In genomic region chr16:75565640-75566039, GRCh38 we compare ENCODE assay signal across 8 cellular contexts. TPM values are rescaled to one million over a fixed set of nuclear protein-coding genes. Genes with fewer than 3 reads are reported as not detected.
DNase-seq lines count a peak whose midpoint lies in the region; ATAC-seq and TF ChIP-seq lines count a peak whose summit lies in the region.

No MANE protein-coding gene starts in this region.

- WGBS in liver, result 14% methylated on average over 15 of the region's 15 CpGs
- 18% methylated on average over 15 of the region's 15 CpGs for WGBS in urinary bladder

- H3K4me3 ChIP-seq in liver (ENCODE audit: low read depth in 1 of 3, low read length in 3 of 3), result peak overlapping the region; percentile 69 to 95 (median 93)
- peak overlapping the region; percentile 91 for H3K4me3 ChIP-seq in urinary bladder (ENCODE audit: low read depth, low read length)

- H3K4me1 ChIP-seq in liver (ENCODE audit: control insufficient read depth in 4 of 4, insufficient read depth in 4 of 4, low read length in 3 of 4) (peaks cover 0 to 26% (median 18%) of the 10 kb centered on the region in 4 donors), urinary bladder (ENCODE audit: insufficient read depth) (no peaks in the 10 kb centered on the region)

- no peaks in the 10 kb centered on the region for H3K27me3 ChIP-seq in liver (ENCODE audit: control insufficient read depth in 4 of 4, insufficient read depth in 4 of 4, low read length in 3 of 4)

- TF ChIP-seq RAD21 in liver (IDR thresholded peaks at IDR 0.05), result no peak

- DNase-seq in NCI-H2171 (lab: John Stamatoyannopoulos, UW) (no peak), LoVo (ENCODE audit: low spot score) (no peak), NCI-H2081 (lab: John Stamatoyannopoulos, UW) (no peak)

- H3K9me3 ChIP-seq in liver (ENCODE audit: control insufficient read depth in 4 of 4, low read length in 3 of 4), result no peaks in the 10 kb centered on the region

- no peak for TF ChIP-seq CTCF in liver (IDR thresholded peaks at IDR 0.05; ENCODE audit: low read depth, low read length, missing input control)

- H3K36me3 ChIP-seq in liver (ENCODE audit: control insufficient read depth in 4 of 4, insufficient read depth in 3 of 4, low read depth in 1 of 4, low read length in 3 of 4) (peaks cover 9 to 24% (median 22%) of the 10 kb centered on the region in 4 donors), urinary bladder (ENCODE audit: insufficient read depth) (no peaks in the 10 kb centered on the region)

- H3K27ac ChIP-seq in angular gyrus (ENCODE audit: low read depth, low read length), result peak overlapping the region; percentile 87
- peak overlapping the region in 1 of 2 donors; percentile 78 for H3K27ac ChIP-seq in liver (ENCODE audit: low read depth in 1 of 2, low read length in 2 of 2)
- peak overlapping the region; percentile 49 for H3K27ac ChIP-seq in urinary bladder (ENCODE audit: low read depth)

- ATAC-seq in GM18867 (IDR thresholded peaks at IDR 0.05; ENCODE audit: unreplicated experiment) (peak; percentile 2), HG03066 (IDR thresholded peaks at IDR 0.05; ENCODE audit: low read depth, unreplicated experiment) (peak; percentile 7)

- peak overlapping the region in 1 of 2 donors; percentile 56 for H3K9ac ChIP-seq in liver (ENCODE audit: low read depth in 1 of 2, low read length in 2 of 2)

TF ChIP-seq in liver, 16 proteins besides CTCF, POLR2A, EP300 and RAD21:
- no peak for TF ChIP-seq FOXA1 (IDR thresholded peaks at IDR 0.05)
- TF ChIP-seq, protein P1, sequence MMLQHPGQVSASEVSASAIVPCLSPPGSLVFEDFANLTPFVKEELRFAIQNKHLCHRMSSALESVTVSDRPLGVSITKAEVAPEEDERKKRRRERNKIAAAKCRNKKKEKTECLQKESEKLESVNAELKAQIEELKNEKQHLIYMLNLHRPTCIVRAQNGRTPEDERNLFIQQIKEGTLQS (IDR thresholded peaks at IDR 0.05), result no peak
- no peak for TF ChIP-seq NR2F2 (IDR thresholded peaks at IDR 0.05)
- TF ChIP-seq EGR1 (IDR thresholded peaks at IDR 0.05; ENCODE audit: low read depth in 2 of 2), result no peak
- TF ChIP-seq, protein P2, sequence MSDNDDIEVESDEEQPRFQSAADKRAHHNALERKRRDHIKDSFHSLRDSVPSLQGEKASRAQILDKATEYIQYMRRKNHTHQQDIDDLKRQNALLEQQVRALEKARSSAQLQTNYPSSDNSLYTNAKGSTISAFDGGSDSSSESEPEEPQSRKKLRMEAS (IDR thresholded peaks at IDR 0.05), result no peak
- no peak for TF ChIP-seq RXRA (IDR thresholded peaks at IDR 0.05)
- no peak for TF ChIP-seq YY1 (IDR thresholded peaks at IDR 0.05)
- no peak for TF ChIP-seq FOXA2 (IDR thresholded peaks at IDR 0.05)
- TF ChIP-seq, protein P3, sequence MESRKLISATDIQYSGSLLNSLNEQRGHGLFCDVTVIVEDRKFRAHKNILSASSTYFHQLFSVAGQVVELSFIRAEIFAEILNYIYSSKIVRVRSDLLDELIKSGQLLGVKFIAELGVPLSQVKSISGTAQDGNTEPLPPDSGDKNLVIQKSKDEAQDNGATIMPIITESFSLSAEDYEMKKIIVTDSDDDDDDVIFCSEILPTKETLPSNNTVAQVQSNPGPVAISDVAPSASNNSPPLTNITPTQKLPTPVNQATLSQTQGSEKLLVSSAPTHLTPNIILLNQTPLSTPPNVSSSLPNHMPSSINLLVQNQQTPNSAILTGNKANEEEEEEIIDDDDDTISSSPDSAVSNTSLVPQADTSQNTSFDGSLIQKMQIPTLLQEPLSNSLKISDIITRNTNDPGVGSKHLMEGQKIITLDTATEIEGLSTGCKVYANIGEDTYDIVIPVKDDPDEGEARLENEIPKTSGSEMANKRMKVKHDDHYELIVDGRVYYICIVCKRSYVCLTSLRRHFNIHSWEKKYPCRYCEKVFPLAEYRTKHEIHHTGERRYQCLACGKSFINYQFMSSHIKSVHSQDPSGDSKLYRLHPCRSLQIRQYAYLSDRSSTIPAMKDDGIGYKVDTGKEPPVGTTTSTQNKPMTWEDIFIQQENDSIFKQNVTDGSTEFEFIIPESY (IDR thresholded peaks at IDR 0.05), result no peak
TF ChIP-seq in liver: peak in this region for 0.

RNA-seq across cellular contexts. Expression of gene GABARAPL2, which starts 0.5 kb away (rescaled TPM):
- total RNA-seq in liver, result 10 to 100 TPM; 26.5 to 56.9 TPM
- 100 to 1,000 TPM in 1 of 2 donors, 10 to 100 TPM in 1; 66.1 to 123 TPM for polyA plus RNA-seq in liver
- total RNA-seq in urinary bladder, result 77.5 TPM
- polyA plus RNA-seq in urinary bladder, result 168 TPM

RNA-seq across cellular contexts. Expression of gene TMEM231, which starts 9.6 kb away (rescaled TPM):
- total RNA-seq in liver (1 to 10 TPM; 2.0 to 2.1 TPM), urinary bladder (14.7 TPM)
- polyA plus RNA-seq in liver (1 to 10 TPM in 1 of 2 donors, under 1 TPM in 1; 0.60 to 1.9 TPM), urinary bladder (10.7 TPM)

RNA-seq across cellular contexts. Expression of gene CHST5, which starts 29.7 kb away (rescaled TPM):
- total RNA-seq in liver, result not detected
- not detected for polyA plus RNA-seq in liver
- total RNA-seq in urinary bladder, result not detected
- polyA plus RNA-seq in urinary bladder, result 0.09 TPM

RNA-seq across cellular contexts. Expression of gene ADAT1, which starts 57.4 kb away (rescaled TPM):
- total RNA-seq in liver (10 to 100 TPM; 22.6 to 42.3 TPM), urinary bladder (47.2 TPM)
- polyA plus RNA-seq in liver (10 to 100 TPM; 13.2 to 14.3 TPM), urinary bladder (16.9 TPM)
